In genomic region chr19:54804101-54804500, GRCh38 we compare ENCODE assay signal across 18 cellular contexts. TPM values are rescaled to one million over a fixed set of nuclear protein-coding genes. Genes with fewer than 3 reads are reported as not detected.
DNase-seq lines count a peak whose midpoint lies in the region; ATAC-seq and TF ChIP-seq lines count a peak whose summit lies in the region.
"Had no signal": no experiment of that assay in that cellular context is flagged by ENCODE, and none has a peak within 500 bp of the region (broad histone marks: within the 10 kb centered on the region; RNA-seq: fewer than 3 reads in every experiment).

No MANE protein-coding gene starts in this region.

- H3K27ac Mint-ChIP-seq in effector memory CD8-positive, alpha-beta T cell, result no peak overlapping the region
- peak overlapping the region; percentile 84 to 86 for H3K27ac Mint-ChIP-seq in natural killer cell
- H3K27ac Mint-ChIP-seq: CD4-positive, alpha-beta memory T cell; GM23338 had no signal

- ATAC-seq in effector memory CD8-positive, alpha-beta T cell (replicated peaks), result peak; percentile 31
- ATAC-seq in natural killer cell (peak; percentile 22 to 52 (median 49)), GM18870 (IDR thresholded peaks at IDR 0.05; ENCODE audit: unreplicated experiment) (no peak)
- ATAC-seq: GM23338 had no signal

- DNase-seq in activated CD8-positive, alpha-beta memory T cell treated with anti-CD3 and anti-CD28 coated beads for 24 hours, result peak; percentile 38
- DNase-seq in activated CD8-positive, alpha-beta memory T cell treated with anti-CD3 and anti-CD28 coated beads, Interleukin-2, amount 50 U/mL, for 4 hours, result no peak
- no peak for DNase-seq in effector memory CD8-positive, alpha-beta T cell
- DNase-seq in natural killer cell (peak; percentile 53), NCI-H1092 treated with DMSO at 0.1 percent for 48 hours (lab: John Stamatoyannopoulos, UW) (no peak)
- DNase-seq in effector CD4-positive, alpha-beta T cell, result no peak
- DNase-seq: 8988T; CD4-positive, alpha-beta memory T cell; DMS153; DMS79; GDM1; HCEC 1CT had no signal

- intact Hi-C loops in natural killer cell (cut with micrococcal nuclease), result loop anchor here (5.0 to 10.0 kb wide), 2 partner anchors 103 to 109 kb away; partner anchors contain the start of gene NCR1

- H3K4me3 Mint-ChIP-seq in effector memory CD8-positive, alpha-beta T cell, result no peak overlapping the region
- peak overlapping the region; percentile 80 for H3K4me3 Mint-ChIP-seq in natural killer cell
- H3K4me3 Mint-ChIP-seq: CD14-positive monocyte; CD4-positive, alpha-beta memory T cell; GM23338 had no signal

- H3K9me3 Mint-ChIP-seq in effector memory CD8-positive, alpha-beta T cell, result no peaks in the 10 kb centered on the region
- no peaks in the 10 kb centered on the region for H3K9me3 Mint-ChIP-seq in natural killer cell

- TF ChIP-seq CTCF in natural killer cell (IDR thresholded peaks at IDR 0.05), result no peak

- H3K36me3 Mint-ChIP-seq in effector memory CD8-positive, alpha-beta T cell (ENCODE audit: insufficient read depth), result no peaks in the 10 kb centered on the region
- no peaks in the 10 kb centered on the region for H3K36me3 Mint-ChIP-seq in natural killer cell
- H3K36me3 Mint-ChIP-seq: CD14-positive monocyte; CD4-positive, alpha-beta memory T cell had no signal

- peaks cover 15 to 45% of the 10 kb centered on the region in 2 donors for H3K27me3 Mint-ChIP-seq in effector memory CD8-positive, alpha-beta T cell
- peaks cover 0 to 4% of the 10 kb centered on the region in 2 donors for H3K27me3 Mint-ChIP-seq in natural killer cell (ENCODE audit: low read depth in 2 of 2)

- peaks cover 2 to 11% of the 10 kb centered on the region in 2 donors for H3K4me1 Mint-ChIP-seq in effector memory CD8-positive, alpha-beta T cell (ENCODE audit: low read depth in 2 of 2)
- peaks cover 53 to 57% of the 10 kb centered on the region in 2 donors for H3K4me1 Mint-ChIP-seq in natural killer cell
- H3K4me1 Mint-ChIP-seq: CD4-positive, alpha-beta memory T cell; GM23338 had no signal

RNA-seq across cellular contexts. Expression of gene KIR2DL4, which starts 0.7 kb away (rescaled TPM):
- 10 to 100 TPM in 1 of 3 donors, 1 to 10 TPM in 2; 7.1 to 14.5 (median 7.3) TPM for total RNA-seq in natural killer cell
- total RNA-seq: A673; CD4-positive, alpha-beta memory T cell; Daoy; GM23338; HT-29 had no signal

RNA-seq across cellular contexts. Expression of gene KIR3DL1, which starts 12.2 kb away (rescaled TPM):
- 10 to 100 TPM; 34.7 to 97.1 (median 41.2) TPM for total RNA-seq in natural killer cell
- total RNA-seq: A673; CD4-positive, alpha-beta memory T cell; Daoy; GM23338; HT-29 had no signal

RNA-seq across cellular contexts. Expression of gene KIR2DS4, which starts 28.4 kb away (rescaled TPM):
- 100 to 1,000 TPM in 1 of 3 donors, 10 to 100 TPM in 2; 54.5 to 171 (median 56.4) TPM for total RNA-seq in natural killer cell
- total RNA-seq: A673; CD4-positive, alpha-beta memory T cell; Daoy; GM23338; HT-29 had no signal

RNA-seq across cellular contexts. Expression of gene KIR2DL1, which starts 34.5 kb away (rescaled TPM):
- total RNA-seq in natural killer cell, result 10 to 100 TPM; 39.5 to 88.2 (median 70.8) TPM
- total RNA-seq: A673; CD4-positive, alpha-beta memory T cell; Daoy; GM23338; HT-29 had no signal

RNA-seq across cellular contexts. Expression of gene KIR3DL2, which starts 46.1 kb away (rescaled TPM):
- total RNA-seq in natural killer cell, result 10 to 100 TPM; 24.0 to 89.0 (median 65.1) TPM
- total RNA-seq: A673, Daoy, GM23338, HT-29 had no signal

Comparison
In these comparisons a context has a peak if more than half of its experiments do, and no peak if none do; other contexts are left out.
1. DNase-seq: peak in activated CD8-positive, alpha-beta memory T cell treated with anti-CD3 and anti-CD28 coated beads for 24 hours (single experiment) and natural killer cell (single experiment); none in activated CD8-positive, alpha-beta memory T cell treated with anti-CD3 and anti-CD28 coated beads, Interleukin-2, amount 50 U/mL, for 4 hours (single experiment), effector memory CD8-positive, alpha-beta T cell (0 of 3), effector CD4-positive, alpha-beta T cell (single experiment) and NCI-H1092 treated with DMSO at 0.1 percent for 48 hours (single experiment).
2. H3K27ac Mint-ChIP-seq: peak in natural killer cell (2 of 2); none in effector memory CD8-positive, alpha-beta T cell (0 of 2).